ENCODE assay signal across 1 cellular context in genomic region chr5:138316355-138316754, GRCh38.
TF ChIP-seq lines count a peak whose summit lies in the region.

No MANE protein-coding gene starts in this region.

TF ChIP-seq in H1, 55 proteins besides CTCF, POLR2A, EP300 and RAD21:
- TF ChIP-seq BRCA1 (IDR thresholded peaks at IDR 0.05; ENCODE audit: low read depth, low read length) (no peak), RFX5 (IDR thresholded peaks at IDR 0.05; ENCODE audit: borderline replicate concordance, low read depth, low read length) (no peak), SIRT6 (IDR thresholded peaks at IDR 0.05; ENCODE audit: low read length) (no peak), SAP30 (IDR thresholded peaks at IDR 0.05; ENCODE audit: insufficient read depth, insufficient replicate concordance, low read length) (no peak), GABPA (IDR thresholded peaks at IDR 0.05; ENCODE audit: borderline replicate concordance, insufficient read depth, low read length) (no peak), EGR1 (IDR thresholded peaks at IDR 0.05; ENCODE audit: borderline replicate concordance, low read depth, low read length) (no peak), JUND (IDR thresholded peaks at IDR 0.05; ENCODE audit: low read length) (no peak), KDM1A (IDR thresholded peaks at IDR 0.05; ENCODE audit: borderline replicate concordance, low read length) (no peak)
